Comparison of ENCODE assay signal across 9 cellular contexts in genomic region chr12:46830731-46831334, GRCh38.
A peak's percentile ranks its signal among the peaks of the same experiment; 100 is the strongest.
DNase-seq lines count a peak whose midpoint lies in the region; ATAC-seq and TF ChIP-seq lines count a peak whose summit lies in the region.
"Had no signal": no experiment of that assay in that cellular context is flagged by ENCODE, and none has a peak within 500 bp of the region (broad histone marks: within the 10 kb centered on the region; RNA-seq: fewer than 3 reads in every experiment).

No MANE protein-coding gene starts in this region.

- H3K4me1 Mint-ChIP-seq in nephron progenitor cell, result peaks cover 17% of the 10 kb centered on the region

- H3K27ac Mint-ChIP-seq in nephron progenitor cell, result no peak overlapping the region
- H3K27ac Mint-ChIP-seq: immature natural killer cell had no signal

- H3K36me3 Mint-ChIP-seq in nephron progenitor cell (ENCODE audit: low read depth), result no peaks in the 10 kb centered on the region
- H3K36me3 Mint-ChIP-seq: immature natural killer cell had no signal

- DNase-seq in AG08396 (ENCODE audit: low spot score), result peak; percentile 24
- DNase-seq in NCI-H69 (lab: John Stamatoyannopoulos, UW), result peak; percentile 38
- DNase-seq in fibroblast of peridontal ligament (ENCODE audit: extremely low read depth), result peak; percentile 14
- DNase-seq in nephron progenitor cell, result peak; percentile 6
- DNase-seq in T-helper 9 cell, result no peak
- DNase-seq: immature natural killer cell had no signal

- peaks cover 89% of the 10 kb centered on the region for H3K27me3 Mint-ChIP-seq in nephron progenitor cell (ENCODE audit: low read depth, poor library complexity)

- H3K4me3 Mint-ChIP-seq in nephron progenitor cell, result peak overlapping the region; percentile 83

- no peak for TF ChIP-seq CTCF in nephron progenitor cell (IDR thresholded peaks at IDR 0.05)

- ATAC-seq in GM21528 (IDR thresholded peaks at IDR 0.05; ENCODE audit: low FRiP score, unreplicated experiment), result no peak
- no peak for ATAC-seq in HG02798 (IDR thresholded peaks at IDR 0.05; ENCODE audit: poor library complexity, unreplicated experiment)
- ATAC-seq in GM18868 (IDR thresholded peaks at IDR 0.05; ENCODE audit: unreplicated experiment), result no peak

- peaks cover 5% of the 10 kb centered on the region for H3K9me3 Mint-ChIP-seq in nephron progenitor cell
